In genomic region chr1:66696771-66697170, GRCh38 we compare ENCODE assay signal across 21 cellular contexts. TPM values are rescaled to one million over a fixed set of nuclear protein-coding genes. Genes with fewer than 3 reads are reported as not detected.
"Had no signal": no experiment of that assay in that cellular context is flagged by ENCODE, and none has a peak within 500 bp of the region (broad histone marks: within the 10 kb centered on the region; RNA-seq: fewer than 3 reads in every experiment).

No MANE protein-coding gene starts in this region.

- H3K4me3 ChIP-seq: body of pancreas, colonic mucosa, esophagus muscularis mucosa, hepatocyte, pancreas, tibial artery had no signal

- DNase-seq: activated B cell treated with CpG ODN at 0.5 μM for 24 hours; activated CD4-positive, alpha-beta T cell treated with anti-CD3 and anti-CD28 coated beads for 48 hours; activated CD8-positive, alpha-beta memory T cell treated with anti-CD3 and anti-CD28 coated beads, Interleukin-2, amount 50 U/mL, for 4 hours; activated CD8-positive, alpha-beta T cell treated with anti-CD3 and anti-CD28 coated beads for 36 hours; activated gamma-delta T cell treated with Interleukin-2 at 50 U/mL for 16 hours; activated naive CD8-positive, alpha-beta T cell treated with anti-CD3 and anti-CD28 coated beads for 36 hours; activated T-cell treated with anti-CD3 and anti-CD28 coated beads, Interleukin-2, amount 50 U/mL, for 48 hours; amygdala; body of pancreas; central memory CD4-positive, alpha-beta T cell; colonic mucosa; islet precursor cell; naive B cell; pancreas; stimulated activated CD4-positive, alpha-beta T cell treated with anti-CD3 and anti-CD28 coated beads, Interleukin-2, amount 100 ng/mL, for 48 hours; stimulated activated naive B cell treated with anti-CD40 and anti-IgM and Interleukin-4, amounts not matched to agents 10 μg/mL and 1 μg/mL and 100 μg/mL, for 72 hours; tibial artery had no signal

- FAIRE-seq: pancreas, urothelium cell line had no signal

- H3K36me3 ChIP-seq: colonic mucosa, pancreas had no signal

- ATAC-seq: activated CD8-positive, alpha-beta T cell treated with anti-CD3 and anti-CD28 coated beads for 36 hours; body of pancreas; left lobe of liver; pancreas; stimulated activated naive B cell treated with anti-CD40 and anti-IgM and Interleukin-4, amounts not matched to agents 10 μg/mL and 1 μg/mL and 100 μg/mL, for 72 hours had no signal

- H3K27ac ChIP-seq: body of pancreas, colonic mucosa, esophagus muscularis mucosa, hepatocyte, pancreas, tibial artery had no signal

- H3K27me3 ChIP-seq: body of pancreas, colonic mucosa, esophagus muscularis mucosa, hepatocyte, pancreas, tibial artery had no signal

RNA-seq across cellular contexts. Expression of gene DYNLT5, which starts 55.5 kb away (rescaled TPM):
- total RNA-seq: activated B cell treated with CpG ODN at 0.5 μM for 24 hours; activated CD8-positive, alpha-beta T cell treated with anti-CD3 and anti-CD28 coated beads for 36 hours; activated naive CD8-positive, alpha-beta T cell treated with anti-CD3 and anti-CD28 coated beads for 36 hours; body of pancreas had no signal
